9 cellular contexts compared by ENCODE assay signal in the genomic region with DNA sequence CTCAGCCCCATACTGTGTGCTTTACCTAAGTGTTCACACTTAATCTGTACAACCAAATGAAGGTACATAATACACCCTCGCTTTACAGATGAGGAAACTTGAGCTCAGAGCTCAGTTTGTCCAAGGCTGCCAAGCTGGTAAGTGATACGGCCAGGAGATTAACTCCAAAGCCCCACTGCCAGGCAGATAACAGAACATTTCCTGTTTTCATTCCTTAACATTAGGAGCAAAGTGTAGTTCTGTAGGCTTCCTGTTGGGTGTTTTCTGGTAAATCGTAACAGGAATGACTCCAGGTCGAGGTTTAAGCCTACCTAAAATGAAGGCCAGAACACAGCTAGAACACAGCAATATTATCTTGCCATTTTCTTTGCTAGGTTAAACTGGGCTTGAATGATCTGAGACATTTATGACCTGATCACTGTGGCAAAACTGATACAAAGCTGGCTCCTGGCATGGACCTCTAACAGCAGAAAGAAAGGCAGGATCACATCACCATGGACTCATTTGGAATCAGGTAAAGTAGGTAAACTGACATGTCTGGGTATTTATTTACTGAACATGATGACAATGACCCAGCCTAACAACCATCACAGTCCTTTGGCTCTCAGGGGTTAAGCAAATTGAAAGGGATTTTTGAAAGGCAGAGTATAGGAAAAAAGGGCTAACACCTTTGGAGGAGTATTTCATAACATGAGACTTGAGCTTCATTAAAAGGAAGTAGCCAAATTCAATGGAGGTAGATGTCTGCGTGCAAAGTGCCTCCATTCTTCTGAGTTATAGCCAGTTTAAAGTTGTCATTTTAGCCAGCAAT. TPM values are rescaled to one million over a fixed set of nuclear protein-coding genes. Genes with fewer than 3 reads are reported as not detected.
DNase-seq lines count a peak whose midpoint lies in the region; ATAC-seq and TF ChIP-seq lines count a peak whose summit lies in the region.
"Had no signal": no experiment of that assay in that cellular context is flagged by ENCODE, and none has a peak within 500 bp of the region (broad histone marks: within the 10 kb centered on the region; RNA-seq: fewer than 3 reads in every experiment).

No MANE protein-coding gene starts in this region.

- H3K36me3 ChIP-seq in stomach (peaks cover 5 to 19% (median 17%) of the 10 kb centered on the region in 4 donors), ascending aorta (peaks cover 0 to 5% of the 10 kb centered on the region in 2 donors)

- no peak for TF ChIP-seq EP300 in stomach (IDR thresholded peaks at IDR 0.05)

- H3K9me3 ChIP-seq in stomach (no peaks in the 10 kb centered on the region), ascending aorta (no peaks in the 10 kb centered on the region)

- peak; percentile 14; the same call in 1 of the 3 replicates for ATAC-seq in SK-N-SH treated with all-trans-retinoic acid at 6 μM for 48 hours
- no peak for ATAC-seq in stimulated activated naive CD8-positive, alpha-beta T cell treated with anti-CD3 and anti-CD28 coated beads, Interleukin-15, amount 100 ng/mL, for 72 hours
- ATAC-seq in HG02798 (IDR thresholded peaks at IDR 0.05; ENCODE audit: poor library complexity, unreplicated experiment): no peak

- peak overlapping the region; percentile 78 to 96 (median 93) for H3K27ac ChIP-seq in stomach
- peak overlapping the region in 1 of 2 donors; percentile 41 for H3K27ac ChIP-seq in ascending aorta

- TF ChIP-seq POLR2A in stomach (IDR thresholded peaks at IDR 0.05): no peak

- H3K27ac Mint-ChIP-seq in stimulated activated naive CD8-positive, alpha-beta T cell treated with anti-CD3 and anti-CD28 coated beads, Interleukin-15, amount 100 ng/mL, for 72 hours: no peak overlapping the region

- intact Hi-C loops in stomach (cut with DNase I; ENCODE audit: low total_unique reads): no loop called here
- intact Hi-C loops in ascending aorta (cut with DNase I): loop anchor here (5.0 to 10.0 kb wide), 4 partner anchors 102 to 1345 kb away; a partner anchor contains a TSS

- H3K27me3 Mint-ChIP-seq in stimulated activated naive CD8-positive, alpha-beta T cell treated with anti-CD3 and anti-CD28 coated beads, Interleukin-15, amount 100 ng/mL, for 72 hours: no peaks in the 10 kb centered on the region

- H3K27me3 ChIP-seq in stomach: no peaks in the 10 kb centered on the region
- no peaks in the 10 kb centered on the region for H3K27me3 ChIP-seq in ascending aorta

- WGBS in stomach, 5 donors: 21 to 29% (median 27%) methylated on average over 5 of the region's 5 CpGs

- peak overlapping the region in 1 of 2 donors; percentile 12 for H3K4me3 Mint-ChIP-seq in stimulated activated naive CD8-positive, alpha-beta T cell treated with anti-CD3 and anti-CD28 coated beads, Interleukin-15, amount 100 ng/mL, for 72 hours

- DNase-seq in NCI-H82 (lab: John Stamatoyannopoulos, UW) (peak; percentile 41), NCI-H82 treated with DMSO at 0.1 percent for 48 hours (lab: John Stamatoyannopoulos, UW; ENCODE audit: unreplicated experiment) (no peak), glomerular visceral epithelial cell (ENCODE audit: extremely low spot score) (peak; percentile 6), stomach (peak; percentile 74), ascending aorta (ENCODE audit: low spot score in 2 of 2) (no peak)
- no peak for DNase-seq in stimulated activated naive CD8-positive, alpha-beta T cell treated with anti-CD3 and anti-CD28 coated beads, Interleukin-15, amount 100 ng/mL, for 72 hours
- DNase-seq: activated CD8-positive, alpha-beta memory T cell treated with anti-CD3 and anti-CD28 coated beads, Interleukin-2, amount 50 U/mL, for 4 hours had no signal

- no peak overlapping the region for H3K4me3 ChIP-seq in stomach
- H3K4me3 ChIP-seq in ascending aorta: no peak overlapping the region

- TF ChIP-seq CTCF in stomach (IDR thresholded peaks at IDR 0.05) (peak in 3 of 7 experiments; percentile 22 to 33 (median 32)), ascending aorta (IDR thresholded peaks at IDR 0.05) (no peak)

- H3K4me1 ChIP-seq in stomach: peaks cover 18 to 80% (median 52%) of the 10 kb centered on the region in 4 donors
- peaks cover 0 to 8% of the 10 kb centered on the region in 2 donors for H3K4me1 ChIP-seq in ascending aorta

- H3K9me3 Mint-ChIP-seq in stimulated activated naive CD8-positive, alpha-beta T cell treated with anti-CD3 and anti-CD28 coated beads, Interleukin-15, amount 100 ng/mL, for 72 hours: no peaks in the 10 kb centered on the region

- peaks cover 36% of the 10 kb centered on the region for H3K4me1 Mint-ChIP-seq in stimulated activated naive CD8-positive, alpha-beta T cell treated with anti-CD3 and anti-CD28 coated beads, Interleukin-15, amount 100 ng/mL, for 72 hours

TF ChIP-seq in SK-N-SH treated with all-trans-retinoic acid at 6 μM for 48 hours, 23 proteins besides CTCF, POLR2A, EP300 and RAD21:
- TF ChIP-seq GLIS3 (CRISPR knock-in tag; IDR thresholded peaks at IDR 0.05): no peak
- TF ChIP-seq ZNF8 (CRISPR knock-in tag; IDR thresholded peaks at IDR 0.05): no peak
- no peak for TF ChIP-seq BACH2 (CRISPR knock-in tag; IDR thresholded peaks at IDR 0.05; ENCODE audit: borderline replicate concordance)
- no peak for TF ChIP-seq OSR1 (CRISPR knock-in tag; IDR thresholded peaks at IDR 0.05)
- TF ChIP-seq, protein P1, sequence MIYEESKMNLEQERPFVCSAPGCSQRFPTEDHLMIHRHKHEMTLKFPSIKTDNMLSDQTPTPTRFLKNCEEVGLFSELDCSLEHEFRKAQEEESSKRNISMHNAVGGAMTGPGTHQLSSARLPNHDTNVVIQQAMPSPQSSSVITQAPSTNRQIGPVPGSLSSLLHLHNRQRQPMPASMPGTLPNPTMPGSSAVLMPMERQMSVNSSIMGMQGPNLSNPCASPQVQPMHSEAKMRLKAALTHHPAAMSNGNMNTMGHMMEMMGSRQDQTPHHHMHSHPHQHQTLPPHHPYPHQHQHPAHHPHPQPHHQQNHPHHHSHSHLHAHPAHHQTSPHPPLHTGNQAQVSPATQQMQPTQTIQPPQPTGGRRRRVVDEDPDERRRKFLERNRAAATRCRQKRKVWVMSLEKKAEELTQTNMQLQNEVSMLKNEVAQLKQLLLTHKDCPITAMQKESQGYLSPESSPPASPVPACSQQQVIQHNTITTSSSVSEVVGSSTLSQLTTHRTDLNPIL (CRISPR knock-in tag; IDR thresholded peaks at IDR 0.05; ENCODE audit: low read depth): no peak
- no peak for TF ChIP-seq ZC3H10 (CRISPR knock-in tag; IDR thresholded peaks at IDR 0.05)
- TF ChIP-seq ESRRG (CRISPR knock-in tag; IDR thresholded peaks at IDR 0.05): no peak
- no peak for TF ChIP-seq SNAI2 (CRISPR knock-in tag; IDR thresholded peaks at IDR 0.05)
- no peak for TF ChIP-seq ZNF565 (CRISPR knock-in tag; conservative IDR thresholded peaks at IDR 0.05; ENCODE audit: low read depth)
- TF ChIP-seq CSDC2 (CRISPR knock-in tag; IDR thresholded peaks at IDR 0.05): no peak
- TF ChIP-seq TCF4 (CRISPR knock-in tag; IDR thresholded peaks at IDR 0.05; ENCODE audit: borderline replicate concordance): no peak; the same call in 1 of the 2 replicates
- no peak for TF ChIP-seq TOX (CRISPR knock-in tag; IDR thresholded peaks at IDR 0.05; ENCODE audit: borderline replicate concordance)
- no peak for TF ChIP-seq ISL1 (CRISPR knock-in tag; IDR thresholded peaks at IDR 0.05)
- TF ChIP-seq, protein P2, sequence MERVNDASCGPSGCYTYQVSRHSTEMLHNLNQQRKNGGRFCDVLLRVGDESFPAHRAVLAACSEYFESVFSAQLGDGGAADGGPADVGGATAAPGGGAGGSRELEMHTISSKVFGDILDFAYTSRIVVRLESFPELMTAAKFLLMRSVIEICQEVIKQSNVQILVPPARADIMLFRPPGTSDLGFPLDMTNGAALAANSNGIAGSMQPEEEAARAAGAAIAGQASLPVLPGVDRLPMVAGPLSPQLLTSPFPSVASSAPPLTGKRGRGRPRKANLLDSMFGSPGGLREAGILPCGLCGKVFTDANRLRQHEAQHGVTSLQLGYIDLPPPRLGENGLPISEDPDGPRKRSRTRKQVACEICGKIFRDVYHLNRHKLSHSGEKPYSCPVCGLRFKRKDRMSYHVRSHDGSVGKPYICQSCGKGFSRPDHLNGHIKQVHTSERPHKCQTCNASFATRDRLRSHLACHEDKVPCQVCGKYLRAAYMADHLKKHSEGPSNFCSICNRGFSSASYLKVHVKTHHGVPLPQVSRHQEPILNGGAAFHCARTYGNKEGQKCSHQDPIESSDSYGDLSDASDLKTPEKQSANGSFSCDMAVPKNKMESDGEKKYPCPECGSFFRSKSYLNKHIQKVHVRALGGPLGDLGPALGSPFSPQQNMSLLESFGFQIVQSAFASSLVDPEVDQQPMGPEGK (CRISPR knock-in tag; IDR thresholded peaks at IDR 0.05; ENCODE audit: borderline replicate concordance): no peak
- TF ChIP-seq, protein P3, sequence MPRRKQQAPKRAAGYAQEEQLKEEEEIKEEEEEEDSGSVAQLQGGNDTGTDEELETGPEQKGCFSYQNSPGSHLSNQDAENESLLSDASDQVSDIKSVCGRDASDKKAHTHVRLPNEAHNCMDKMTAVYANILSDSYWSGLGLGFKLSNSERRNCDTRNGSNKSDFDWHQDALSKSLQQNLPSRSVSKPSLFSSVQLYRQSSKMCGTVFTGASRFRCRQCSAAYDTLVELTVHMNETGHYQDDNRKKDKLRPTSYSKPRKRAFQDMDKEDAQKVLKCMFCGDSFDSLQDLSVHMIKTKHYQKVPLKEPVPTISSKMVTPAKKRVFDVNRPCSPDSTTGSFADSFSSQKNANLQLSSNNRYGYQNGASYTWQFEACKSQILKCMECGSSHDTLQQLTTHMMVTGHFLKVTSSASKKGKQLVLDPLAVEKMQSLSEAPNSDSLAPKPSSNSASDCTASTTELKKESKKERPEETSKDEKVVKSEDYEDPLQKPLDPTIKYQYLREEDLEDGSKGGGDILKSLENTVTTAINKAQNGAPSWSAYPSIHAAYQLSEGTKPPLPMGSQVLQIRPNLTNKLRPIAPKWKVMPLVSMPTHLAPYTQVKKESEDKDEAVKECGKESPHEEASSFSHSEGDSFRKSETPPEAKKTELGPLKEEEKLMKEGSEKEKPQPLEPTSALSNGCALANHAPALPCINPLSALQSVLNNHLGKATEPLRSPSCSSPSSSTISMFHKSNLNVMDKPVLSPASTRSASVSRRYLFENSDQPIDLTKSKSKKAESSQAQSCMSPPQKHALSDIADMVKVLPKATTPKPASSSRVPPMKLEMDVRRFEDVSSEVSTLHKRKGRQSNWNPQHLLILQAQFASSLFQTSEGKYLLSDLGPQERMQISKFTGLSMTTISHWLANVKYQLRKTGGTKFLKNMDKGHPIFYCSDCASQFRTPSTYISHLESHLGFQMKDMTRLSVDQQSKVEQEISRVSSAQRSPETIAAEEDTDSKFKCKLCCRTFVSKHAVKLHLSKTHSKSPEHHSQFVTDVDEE (CRISPR knock-in tag; IDR thresholded peaks at IDR 0.05): no peak
- no peak for TF ChIP-seq ZFP3 (CRISPR knock-in tag; IDR thresholded peaks at IDR 0.05)
- no peak for TF ChIP-seq ZNF70 (CRISPR knock-in tag; IDR thresholded peaks at IDR 0.05)

RNA-seq across cellular contexts. Expression of a gene that starts 3.9 kb away (rescaled TPM):
- total RNA-seq in stomach (100 to 1,000 TPM in 4 of 5 donors, 10 to 100 TPM in 1; 69.9 to 443 (median 162) TPM), ascending aorta (75.8 TPM)
- 10 to 100 TPM; 14.6 to 30.4 (median 15.6) TPM for polyA plus RNA-seq in stomach

Comparison
In these comparisons a context has a peak if more than half of its experiments do, and no peak if none do; other contexts are left out.
1. DNase-seq: peak in NCI-H82 (single experiment), glomerular visceral epithelial cell (single experiment) and stomach (single experiment); none in NCI-H82 treated with DMSO at 0.1 percent for 48 hours (single experiment), ascending aorta (0 of 2) and stimulated activated naive CD8-positive, alpha-beta T cell treated with anti-CD3 and anti-CD28 coated beads, Interleukin-15, amount 100 ng/mL, for 72 hours (0 of 2).